ENCODE assay signal across 1 cellular context in the genomic region with DNA sequence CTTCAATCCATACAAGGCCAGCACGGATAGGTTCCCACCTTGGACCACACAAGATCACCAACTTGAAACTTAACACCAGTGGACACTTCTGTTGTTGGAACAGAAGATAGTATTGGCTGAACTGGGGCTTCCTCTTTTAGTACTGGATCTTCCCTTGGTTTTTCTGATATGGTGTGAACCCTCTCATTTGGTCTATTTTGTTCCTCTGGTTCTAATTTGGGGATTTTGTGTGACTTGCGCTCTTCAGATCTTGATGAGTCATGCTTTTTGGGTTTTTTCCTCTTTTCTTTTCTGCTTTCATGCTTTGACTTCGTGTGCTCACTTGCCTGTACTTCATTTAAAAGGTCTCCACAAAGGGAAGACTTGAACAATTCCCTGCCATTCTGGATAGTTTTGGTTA.
TF ChIP-seq lines count a peak whose summit lies in the region.

No MANE protein-coding gene starts in this region.

TF ChIP-seq in K562, 482 proteins besides CTCF, POLR2A, EP300 and RAD21 (continued from another document):
- TF ChIP-seq, protein P1, sequence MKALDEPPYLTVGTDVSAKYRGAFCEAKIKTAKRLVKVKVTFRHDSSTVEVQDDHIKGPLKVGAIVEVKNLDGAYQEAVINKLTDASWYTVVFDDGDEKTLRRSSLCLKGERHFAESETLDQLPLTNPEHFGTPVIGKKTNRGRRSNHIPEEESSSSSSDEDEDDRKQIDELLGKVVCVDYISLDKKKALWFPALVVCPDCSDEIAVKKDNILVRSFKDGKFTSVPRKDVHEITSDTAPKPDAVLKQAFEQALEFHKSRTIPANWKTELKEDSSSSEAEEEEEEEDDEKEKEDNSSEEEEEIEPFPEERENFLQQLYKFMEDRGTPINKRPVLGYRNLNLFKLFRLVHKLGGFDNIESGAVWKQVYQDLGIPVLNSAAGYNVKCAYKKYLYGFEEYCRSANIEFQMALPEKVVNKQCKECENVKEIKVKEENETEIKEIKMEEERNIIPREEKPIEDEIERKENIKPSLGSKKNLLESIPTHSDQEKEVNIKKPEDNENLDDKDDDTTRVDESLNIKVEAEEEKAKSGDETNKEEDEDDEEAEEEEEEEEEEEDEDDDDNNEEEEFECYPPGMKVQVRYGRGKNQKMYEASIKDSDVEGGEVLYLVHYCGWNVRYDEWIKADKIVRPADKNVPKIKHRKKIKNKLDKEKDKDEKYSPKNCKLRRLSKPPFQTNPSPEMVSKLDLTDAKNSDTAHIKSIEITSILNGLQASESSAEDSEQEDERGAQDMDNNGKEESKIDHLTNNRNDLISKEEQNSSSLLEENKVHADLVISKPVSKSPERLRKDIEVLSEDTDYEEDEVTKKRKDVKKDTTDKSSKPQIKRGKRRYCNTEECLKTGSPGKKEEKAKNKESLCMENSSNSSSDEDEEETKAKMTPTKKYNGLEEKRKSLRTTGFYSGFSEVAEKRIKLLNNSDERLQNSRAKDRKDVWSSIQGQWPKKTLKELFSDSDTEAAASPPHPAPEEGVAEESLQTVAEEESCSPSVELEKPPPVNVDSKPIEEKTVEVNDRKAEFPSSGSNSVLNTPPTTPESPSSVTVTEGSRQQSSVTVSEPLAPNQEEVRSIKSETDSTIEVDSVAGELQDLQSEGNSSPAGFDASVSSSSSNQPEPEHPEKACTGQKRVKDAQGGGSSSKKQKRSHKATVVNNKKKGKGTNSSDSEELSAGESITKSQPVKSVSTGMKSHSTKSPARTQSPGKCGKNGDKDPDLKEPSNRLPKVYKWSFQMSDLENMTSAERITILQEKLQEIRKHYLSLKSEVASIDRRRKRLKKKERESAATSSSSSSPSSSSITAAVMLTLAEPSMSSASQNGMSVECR (CRISPR knock-in tag; IDR thresholded peaks at IDR 0.05): no peak
- TF ChIP-seq PHF20 (IDR thresholded peaks at IDR 0.05; ENCODE audit: partially characterized antibody) (no peak), ESRRB (CRISPR knock-in tag; IDR thresholded peaks at IDR 0.05; ENCODE audit: borderline replicate concordance) (no peak), ATF6 (CRISPR knock-in tag; IDR thresholded peaks at IDR 0.05) (no peak), MECOM (CRISPR knock-in tag; IDR thresholded peaks at IDR 0.05) (no peak), ARID1B (IDR thresholded peaks at IDR 0.05) (peak; percentile 29; the same call in 1 of the 2 replicates), HMG20B (CRISPR knock-in tag; IDR thresholded peaks at IDR 0.05) (no peak)
- TF ChIP-seq, protein P2, sequence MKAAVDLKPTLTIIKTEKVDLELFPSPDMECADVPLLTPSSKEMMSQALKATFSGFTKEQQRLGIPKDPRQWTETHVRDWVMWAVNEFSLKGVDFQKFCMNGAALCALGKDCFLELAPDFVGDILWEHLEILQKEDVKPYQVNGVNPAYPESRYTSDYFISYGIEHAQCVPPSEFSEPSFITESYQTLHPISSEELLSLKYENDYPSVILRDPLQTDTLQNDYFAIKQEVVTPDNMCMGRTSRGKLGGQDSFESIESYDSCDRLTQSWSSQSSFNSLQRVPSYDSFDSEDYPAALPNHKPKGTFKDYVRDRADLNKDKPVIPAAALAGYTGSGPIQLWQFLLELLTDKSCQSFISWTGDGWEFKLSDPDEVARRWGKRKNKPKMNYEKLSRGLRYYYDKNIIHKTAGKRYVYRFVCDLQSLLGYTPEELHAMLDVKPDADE (conservative IDR thresholded peaks at IDR 0.05; ENCODE audit: control insufficient read depth, low read depth, low read length): no peak
